ENCODE assay signal across 18 cellular contexts in genomic region chr16:21166561-21166961, GRCh38. TPM values are rescaled to one million over a fixed set of nuclear protein-coding genes. Genes with fewer than 3 reads are reported as not detected.
DNase-seq lines count a peak whose midpoint lies in the region; ATAC-seq and TF ChIP-seq lines count a peak whose summit lies in the region.
"Had no signal": no experiment of that assay in that cellular context is flagged by ENCODE, and none has a peak within 500 bp of the region (broad histone marks: within the 10 kb centered on the region; RNA-seq: fewer than 3 reads in every experiment).

No MANE protein-coding gene starts in this region.

- H3K36me3 ChIP-seq in ascending aorta = peaks cover 35 to 58% of the 10 kb centered on the region in 2 donors
- H3K36me3 ChIP-seq: BE2C had no signal

- no peak overlapping the region for H3K4me3 ChIP-seq in ascending aorta
- H3K4me3 ChIP-seq: cardiac muscle cell, transverse colon had no signal

- TF ChIP-seq CTCF in ascending aorta (IDR thresholded peaks at IDR 0.05) (no peak), GM13976 (IDR thresholded peaks at IDR 0.05; ENCODE audit: borderline replicate concordance, control extremely low read depth, extremely low read depth, insufficient read depth, missing control alignments) (no peak)

- intact Hi-C loops in ascending aorta (cut with DNase I) (loop anchor here (10.0 kb wide), 2 partner anchors 552 to 1028 kb away; no protein-coding TSS in a partner anchor), sciatic nerve (cut with DNase I) (no loop called here)

- peaks cover 7 to 39% of the 10 kb centered on the region in 2 donors for H3K4me1 ChIP-seq in ascending aorta
- H3K4me1 ChIP-seq: BE2C had no signal

- H3K27ac ChIP-seq in ascending aorta = peak overlapping the region; percentile 40 to 50
- H3K27ac ChIP-seq: cardiac muscle cell, transverse colon had no signal

- ATAC-seq in sciatic nerve (no peak), GM21528 (IDR thresholded peaks at IDR 0.05; ENCODE audit: low FRiP score, unreplicated experiment) (no peak)
- ATAC-seq: left lobe of liver had no signal

- DNase-seq in AG08396 (ENCODE audit: low spot score) (peak; percentile 34), HK-2 (ENCODE audit: unreplicated experiment) (peak; percentile 32), ascending aorta (ENCODE audit: low spot score in 2 of 2) (no peak), iPS-NIHi7 (ENCODE audit: extremely low spot score) (peak; percentile 35), sciatic nerve (ENCODE audit: low spot score) (no peak), GM13976 (ENCODE audit: low spot score) (no peak), OCI-M2 (lab: John Stamatoyannopoulos, UW; ENCODE audit: unreplicated experiment) (no peak)
- DNase-seq: activated naive CD4-positive, alpha-beta T cell treated with Interleukin-2 at 50 U/mL for 16 hours; BE2C; naive B cell; NCI-H2029; SHP77 treated with DMSO at 0.1 percent for 48 hours; stimulated activated CD4-positive, alpha-beta T cell treated with anti-CD3 and anti-CD28 coated beads, Interleukin-4, amount 100 ng/mL, for 1 hour; transverse colon had no signal

- H3K27me3 ChIP-seq in ascending aorta = no peaks in the 10 kb centered on the region
- H3K27me3 ChIP-seq: cardiac muscle cell, transverse colon had no signal

- in situ Hi-C loops in GM13976 (cut with MboI; ENCODE audit: low sequenced_read_pairs, unreplicated experiment) = no loop called here

- H3K9me3 ChIP-seq in ascending aorta = no peaks in the 10 kb centered on the region
- H3K9me3 ChIP-seq: BE2C, transverse colon had no signal

RNA-seq across cellular contexts. Expression of gene LDAF1, which starts 8.1 kb away (rescaled TPM):
- total RNA-seq in ascending aorta (23.5 TPM), sciatic nerve (29.7 TPM)

RNA-seq across cellular contexts. Expression of gene DNAH3, which starts 15.9 kb away (rescaled TPM):
- total RNA-seq in ascending aorta = 0.32 TPM
- total RNA-seq in sciatic nerve = 0.36 TPM
- total RNA-seq: left lobe of liver had no signal

RNA-seq across cellular contexts. Expression of gene ZP2, which starts 44.8 kb away (rescaled TPM):
- total RNA-seq in ascending aorta (not detected), sciatic nerve (not detected)
- total RNA-seq: cardiac muscle cell, left lobe of liver, renal cortical epithelial cell had no signal

Comparison
In these comparisons a context has a peak if more than half of its experiments do, and no peak if none do; other contexts are left out.
1. DNase-seq: peak in AG08396 (single experiment), HK-2 (single experiment) and iPS-NIHi7 (single experiment); none in ascending aorta (0 of 2), sciatic nerve (single experiment), GM13976 (single experiment) and OCI-M2 (single experiment).